ENCODE assay signal across 8 cellular contexts in the genomic region with DNA sequence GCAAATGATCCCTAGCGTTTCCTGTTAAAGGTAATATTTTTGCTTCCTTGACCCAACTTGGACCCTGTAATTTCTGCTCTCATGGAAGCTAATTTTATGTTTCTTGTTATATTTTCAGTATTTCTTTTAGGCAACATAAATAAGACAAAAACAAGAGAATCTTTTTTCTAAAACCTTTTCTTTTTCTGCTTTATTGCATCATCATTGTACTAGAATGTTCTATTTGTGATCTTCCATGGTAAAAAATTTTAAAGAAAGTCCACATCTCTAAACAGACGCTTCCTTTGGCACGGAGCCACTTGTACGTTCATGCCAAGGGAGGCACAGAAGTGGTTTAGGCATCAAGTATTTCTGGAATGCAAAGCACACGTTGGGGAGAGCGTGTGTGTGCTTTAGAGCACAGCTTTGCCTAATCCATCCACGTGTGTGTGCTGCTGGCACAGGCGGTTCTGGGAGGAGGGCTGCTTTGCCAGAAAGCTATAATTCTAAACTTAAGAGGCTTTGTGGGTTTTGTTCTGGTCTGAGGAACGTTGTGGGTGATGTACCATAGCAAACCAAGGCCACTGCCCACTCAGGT.
DNase-seq lines count a peak whose midpoint lies in the region; ATAC-seq lines count a peak whose summit lies in the region.

No MANE protein-coding gene starts in this region.

- ATAC-seq in GM21360 (IDR thresholded peaks at IDR 0.05; ENCODE audit: unreplicated experiment) (no peak), HG03135 (IDR thresholded peaks at IDR 0.05; ENCODE audit: unreplicated experiment) (no peak)

- DNase-seq in Ammon's horn (ENCODE audit: low spot score) (peak; percentile 63), NCI-H1105 (lab: John Stamatoyannopoulos, UW) (peak; percentile 25), dermis blood vessel endothelial cell (peak; percentile 97), mucosa of gallbladder (ENCODE audit: low spot score) (peak; percentile 68), RKO (ENCODE audit: low spot score) (no peak)
- no peak for DNase-seq in activated T-cell treated with anti-CD3 and anti-CD28 coated beads, Interleukin-2, amount 50 U/mL, for 1 hour

Comparison
In these comparisons a context has a peak if more than half of its experiments do, and no peak if none do; other contexts are left out.
1. DNase-seq: peak in Ammon's horn (single experiment), NCI-H1105 (single experiment), dermis blood vessel endothelial cell (single experiment) and mucosa of gallbladder (single experiment); none in activated T-cell treated with anti-CD3 and anti-CD28 coated beads, Interleukin-2, amount 50 U/mL, for 1 hour (single experiment) and RKO (single experiment).